Comparison of ENCODE assay signal across 1 cellular context in the genomic region with DNA sequence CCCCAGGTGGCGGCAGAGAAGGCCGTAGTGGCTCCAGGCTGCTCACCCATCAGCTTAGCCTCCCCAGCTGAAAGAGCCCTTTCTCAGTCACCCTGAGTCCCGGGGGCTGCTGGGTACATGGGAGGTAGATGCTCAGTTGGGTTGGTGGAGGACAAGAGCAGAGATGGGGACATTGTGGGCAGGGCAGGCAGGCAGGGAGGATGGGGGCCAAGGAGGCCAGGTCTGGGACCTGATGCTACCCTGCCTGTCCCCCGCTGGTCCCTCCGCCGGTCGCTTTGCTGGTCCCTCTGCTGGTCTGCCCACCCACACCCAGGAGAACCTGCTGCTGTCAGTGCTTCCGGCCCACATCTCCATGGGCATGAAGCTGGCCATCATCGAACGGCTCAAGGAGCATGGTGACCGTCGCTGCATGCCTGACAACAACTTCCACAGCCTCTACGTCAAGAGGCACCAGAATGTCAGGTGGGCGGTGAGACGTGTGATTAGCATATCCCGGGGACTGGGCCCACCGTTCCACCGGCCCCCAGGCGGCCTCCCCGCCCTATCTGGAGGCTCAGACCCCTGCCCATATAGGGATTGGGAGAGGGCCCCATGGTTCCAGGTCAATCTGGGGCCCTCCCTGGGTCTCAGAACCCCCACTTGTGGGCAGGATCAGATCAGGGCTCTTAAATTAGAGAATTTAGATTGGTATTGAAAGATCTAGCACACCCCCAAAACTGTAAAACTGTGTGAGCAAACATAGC.
TF ChIP-seq lines count a peak whose summit lies in the region.

No MANE protein-coding gene starts in this region.

TF ChIP-seq in K562, 482 proteins besides CTCF, POLR2A, EP300 and RAD21:
- TF ChIP-seq POLR2G (IDR thresholded peaks at IDR 0.05; ENCODE audit: low read depth, low read length) = 0 out of 2 replicates have a peak, but pooled peaks have one; percentile 11
- TF ChIP-seq ARID3B (CRISPR knock-in tag; IDR thresholded peaks at IDR 0.05; ENCODE audit: borderline replicate concordance) = no peak
